In genomic region chr18:7454429-7454828, GRCh38 we compare ENCODE assay signal across 21 cellular contexts.
A peak's percentile ranks its signal among the peaks of the same experiment; 100 is the strongest.
DNase-seq lines count a peak whose midpoint lies in the region; ATAC-seq, FAIRE-seq and TF ChIP-seq lines count a peak whose summit lies in the region.
"Had no signal": no experiment of that assay in that cellular context is flagged by ENCODE, and none has a peak within 500 bp of the region (broad histone marks: within the 10 kb centered on the region; RNA-seq: fewer than 3 reads in every experiment).

No MANE protein-coding gene starts in this region.

- H3K4me1 Mint-ChIP-seq in activated T-cell treated with anti-CD3 and anti-CD28 coated beads, Interleukin-2, amount 50 U/mL, for 24 hours (ENCODE audit: low read depth) = no peaks in the 10 kb centered on the region
- H3K4me1 Mint-ChIP-seq: B cell had no signal

- peak overlapping the region; percentile 76 for H2BK5ac ChIP-seq in neuronal stem cell (ENCODE audit: low read length)

- H4K8ac ChIP-seq in neuronal stem cell (ENCODE audit: low read depth, low read length) = peak overlapping the region; percentile 53

- no peaks in the 10 kb centered on the region for H3K79me2 ChIP-seq in HepG2 (ENCODE audit: insufficient read depth, low read length)

- no peak overlapping the region for H2BK12ac ChIP-seq in neuronal stem cell (ENCODE audit: low read length)

- POLR2A ChIA-PET in HepG2 (lab: Yijun Ruan, JAX) = no interaction called here

- TF ChIP-seq EP300 in HepG2 (IDR thresholded peaks at IDR 0.05; ENCODE audit: low read depth in 2 of 2, low read length in 2 of 2) (no peak), HepG2 (CRISPR knock-in tag; IDR thresholded peaks at IDR 0.05; ENCODE audit: borderline replicate concordance) (no peak)

- H3K36me3 Mint-ChIP-seq in activated T-cell treated with anti-CD3 and anti-CD28 coated beads, Interleukin-2, amount 50 U/mL, for 24 hours (ENCODE audit: low read depth) = no peaks in the 10 kb centered on the region
- H3K36me3 Mint-ChIP-seq: CD8-positive, alpha-beta T cell had no signal

- H4K91ac ChIP-seq in neuronal stem cell (ENCODE audit: low read depth, low read length, poor library complexity) = no peak overlapping the region

- 58% methylated on average over 6 of the region's 6 CpGs for whole genome bisulfite sequencing in HepG2 (ENCODE audit: low lambda C conversion rate)
- 85% methylated on average over 2 of the region's 6 CpGs for WGBS in right lobe of liver (ENCODE audit: insufficient coverage, low coverage, low lambda C conversion rate, missing lambda C conversion rate)
- no CpG with 5 or more reads among the region's 6 CpGs for WGBS in neuronal stem cell (ENCODE audit: extremely low coverage in 2 of 2, insufficient read length in 2 of 2, insufficient replicate concordance in 1 of 2), 2 donors

- CTCF ChIA-PET in HepG2 (lab: Yijun Ruan, JAX; ENCODE audit: low intra/inter-chr PET ratio, low total read pairs) = no interaction called here

- in situ Hi-C loops in HepG2 (cut with HindIII; ENCODE audit: extremely low pct_ligation_motif_present, low pct_unique_long_range_greater_than_20kb) = loop anchor here (10.0 kb wide), 1 partner anchor 190 kb away; no protein-coding TSS in a partner anchor

- H4K20me1 ChIP-seq in HepG2 (ENCODE audit: insufficient read depth, low read length) = no peaks in the 10 kb centered on the region
- H4K20me1 ChIP-seq: BLaER1 treated with 17β-estradiol and CSF1 and Interleukin-3, amounts not matched to agents 10 nM and 100 nM had no signal

- no peak overlapping the region for H2BK15ac ChIP-seq in neuronal stem cell (ENCODE audit: low read length)

- TF ChIP-seq RAD21 in HepG2 (CRISPR knock-in tag; IDR thresholded peaks at IDR 0.05) = no peak

- intact Hi-C loops in HepG2 (cut with micrococcal nuclease; ENCODE audit: unreplicated experiment) (no loop called here), right lobe of liver (cut with DNase I) (no loop called here)

- no TSS peak for BruUV-seq in HepG2 (replicated peaks; lab: Mats Ljungman, UMichigan)

- H3K9me3 Mint-ChIP-seq in activated T-cell treated with anti-CD3 and anti-CD28 coated beads, Interleukin-2, amount 50 U/mL, for 24 hours = peaks cover 4% of the 10 kb centered on the region
- H3K9me3 Mint-ChIP-seq: CD4-positive, alpha-beta T cell had no signal

- no peak overlapping the region for H3K9ac ChIP-seq in HepG2 (ENCODE audit: insufficient read depth, low read depth, low read length)
- no peak overlapping the region for H3K9ac ChIP-seq in neuronal stem cell (ENCODE audit: low read depth, low read length, poor library complexity)
- H3K9ac ChIP-seq: BLaER1 treated with 17β-estradiol and CSF1 and Interleukin-3, amounts not matched to agents 10 nM and 100 nM had no signal

- no peak for TF ChIP-seq CTCF in HepG2 (CRISPR knock-in tag; IDR thresholded peaks at IDR 0.05)
- TF ChIP-seq CTCF in right lobe of liver (IDR thresholded peaks at IDR 0.05) = no peak

- H3K9me3 ChIP-seq in HepG2 (ENCODE audit: low read length) = no peaks in the 10 kb centered on the region
- no peaks in the 10 kb centered on the region for H3K9me3 ChIP-seq in right lobe of liver
- H3K9me3 ChIP-seq in neuronal stem cell (replicated peaks in 1 of 2; ENCODE audit: control insufficient read depth in 2 of 2, insufficient read depth in 1 of 2, low read depth in 1 of 2, low read length in 2 of 2) = no peaks in the 10 kb centered on the region
- H3K9me3 ChIP-seq: A549; BLaER1 treated with 17β-estradiol and CSF1 and Interleukin-3, amounts not matched to agents 10 nM and 100 nM; Caco-2 had no signal

- H3K27ac ChIP-seq in HepG2 (ENCODE audit: extremely low read length, insufficient read depth, low read length) (no peak overlapping the region), right lobe of liver (no peak overlapping the region), neuronal stem cell (replicated peaks; ENCODE audit: low read length) (no peak overlapping the region)
- H3K27ac ChIP-seq: 22Rv1; A549; BLaER1 treated with 17β-estradiol and CSF1 and Interleukin-3, amounts not matched to agents 10 nM and 100 nM; C4-2B had no signal

- peak; percentile 54 for ATAC-seq in HepG2
- ATAC-seq in right lobe of liver = no peak
- ATAC-seq in GM21576 (IDR thresholded peaks at IDR 0.05; ENCODE audit: unreplicated experiment) = no peak
- ATAC-seq: A549; CD8-positive, alpha-beta T cell had no signal

- no peak overlapping the region for H3K14ac ChIP-seq in neuronal stem cell (ENCODE audit: low read length)

- H3K23ac ChIP-seq in neuronal stem cell (ENCODE audit: low read depth, low read length, poor library complexity) = no peak overlapping the region

- H3K27ac Mint-ChIP-seq in activated T-cell treated with anti-CD3 and anti-CD28 coated beads, Interleukin-2, amount 50 U/mL, for 24 hours = no peak overlapping the region
- H3K27ac Mint-ChIP-seq: B cell; CD4-positive, alpha-beta T cell; CD8-positive, alpha-beta T cell had no signal

- H3K27me3 Mint-ChIP-seq in activated T-cell treated with anti-CD3 and anti-CD28 coated beads, Interleukin-2, amount 50 U/mL, for 24 hours = no peaks in the 10 kb centered on the region
- H3K27me3 Mint-ChIP-seq: B cell; CD4-positive, alpha-beta T cell had no signal

- H3K79me1 ChIP-seq in neuronal stem cell (ENCODE audit: low read depth, low read length) = no peaks in the 10 kb centered on the region

- H3K4me1 ChIP-seq in HepG2 (ENCODE audit: insufficient read depth, low read length) (peaks cover 39% of the 10 kb centered on the region), right lobe of liver (no peaks in the 10 kb centered on the region), neuronal stem cell (ENCODE audit: control insufficient read depth in 2 of 2, insufficient read depth in 1 of 2, low read depth in 1 of 2, low read length in 2 of 2) (peaks cover 0 to 4% of the 10 kb centered on the region in 2 donors)
- H3K4me1 ChIP-seq: A549; BLaER1 treated with 17β-estradiol and CSF1 and Interleukin-3, amounts not matched to agents 10 nM and 100 nM had no signal

- FAIRE-seq in HepG2 (lab: Jason Lieb, UNC) = no peak
- FAIRE-seq: A549, D721Med, G401.6, GM12891, GM19239 had no signal

- peak overlapping the region; percentile 77 for H3K18ac ChIP-seq in neuronal stem cell (ENCODE audit: low read length)

- no peak overlapping the region for H3K4me3 Mint-ChIP-seq in activated T-cell treated with anti-CD3 and anti-CD28 coated beads, Interleukin-2, amount 50 U/mL, for 24 hours
- H3K4me3 Mint-ChIP-seq: B cell; CD4-positive, alpha-beta T cell; CD8-positive, alpha-beta T cell had no signal

- H3K27me3 ChIP-seq in HepG2 (ENCODE audit: control insufficient read depth in 1 of 2, insufficient read depth in 2 of 2, low read length in 2 of 2) = peaks cover 2 to 13% of the 10 kb centered on the region in 2 experiments
- H3K27me3 ChIP-seq in right lobe of liver = no peaks in the 10 kb centered on the region
- H3K27me3 ChIP-seq in neuronal stem cell (ENCODE audit: control insufficient read depth in 3 of 3, insufficient read depth in 3 of 3, low read depth in 1 of 3, low read length in 3 of 3) = peaks cover 0 to 7% (median 0%) of the 10 kb centered on the region in 3 experiments
- H3K27me3 ChIP-seq: BLaER1 treated with 17β-estradiol and CSF1 and Interleukin-3, amounts not matched to agents 10 nM and 100 nM had no signal

- no peak for DNase-seq in HepG2 (ENCODE audit: low spot score)
- no peak for DNase-seq in right lobe of liver
- DNase-seq in neuronal stem cell (ENCODE audit: low spot score) = no peak
- no peak for DNase-seq in activated T-cell treated with anti-CD3 and anti-CD28 coated beads, Interleukin-2, amount 50 U/mL, for 24 hours
- DNase-seq: AML-193; Caco-2; Calu3; CD4-positive, alpha-beta T cell; CD8-positive, alpha-beta T cell; DMS79 treated with DMSO at 0.1 percent for 48 hours; GF-D8 had no signal

- H3K4ac ChIP-seq in neuronal stem cell (ENCODE audit: low read length) = no peak overlapping the region

- no peak overlapping the region for H2AFZ ChIP-seq in HepG2 (ENCODE audit: low read length)
- H2AFZ ChIP-seq in neuronal stem cell (ENCODE audit: low read length) = no peak overlapping the region

- no peak overlapping the region; the same call in 1 of the 2 replicates for H3K4me2 ChIP-seq in HepG2 (ENCODE audit: low read depth, low read length)
- H3K4me2 ChIP-seq in neuronal stem cell (ENCODE audit: insufficient read depth, low read length, poor library complexity, severe bottlenecking) = no peak overlapping the region
- H3K4me2 ChIP-seq: A549; BLaER1 treated with 17β-estradiol and CSF1 and Interleukin-3, amounts not matched to agents 10 nM and 100 nM had no signal

- no peak overlapping the region for H2AK5ac ChIP-seq in neuronal stem cell (ENCODE audit: low read depth, low read length)

- no peak overlapping the region for H3K4me3 ChIP-seq in HepG2 (replicated peaks in 1 of 3; ENCODE audit: insufficient read depth in 1 of 3, low read depth in 2 of 3, low read length in 3 of 3)
- H3K4me3 ChIP-seq in right lobe of liver = no peak overlapping the region
- no peak overlapping the region for H3K4me3 ChIP-seq in neuronal stem cell (ENCODE audit: low read length in 2 of 2)
- H3K4me3 ChIP-seq: A549; BLaER1 treated with 17β-estradiol and CSF1 and Interleukin-3, amounts not matched to agents 10 nM and 100 nM had no signal

- no peak overlapping the region for H2BK120ac ChIP-seq in neuronal stem cell (ENCODE audit: low read depth, low read length)

- no peak for TF ChIP-seq POLR2A in HepG2 (IDR thresholded peaks at IDR 0.05; ENCODE audit: insufficient read depth in 1 of 2, low read depth in 2 of 2, low read length in 2 of 2)
- no peak for TF ChIP-seq POLR2A in right lobe of liver (IDR thresholded peaks at IDR 0.05)

- H3K36me3 ChIP-seq in HepG2 (replicated peaks in 1 of 2; ENCODE audit: control insufficient read depth in 1 of 2, insufficient read depth in 2 of 2, low read length in 2 of 2) = no peaks in the 10 kb centered on the region
- H3K36me3 ChIP-seq in right lobe of liver = no peaks in the 10 kb centered on the region
- H3K36me3 ChIP-seq in neuronal stem cell (replicated peaks in 1 of 2; ENCODE audit: control insufficient read depth in 2 of 2, insufficient read depth in 2 of 2, low read length in 2 of 2) = no peaks in the 10 kb centered on the region
- H3K36me3 ChIP-seq: BLaER1 treated with 17β-estradiol and CSF1 and Interleukin-3, amounts not matched to agents 10 nM and 100 nM had no signal

TF ChIP-seq in HepG2, 621 proteins besides CTCF, POLR2A, EP300 and RAD21 (continues in another document):
- TF ChIP-seq HNRNPK (IDR thresholded peaks at IDR 0.05; ENCODE audit: low read depth, low read length, poor library complexity, severe bottlenecking) (no peak), HMG20A (CRISPR knock-in tag; IDR thresholded peaks at IDR 0.05; ENCODE audit: borderline replicate concordance) (no peak), SMC3 (IDR thresholded peaks at IDR 0.05; ENCODE audit: low read length) (no peak), ZNF766 (CRISPR knock-in tag; IDR thresholded peaks at IDR 0.05; ENCODE audit: borderline replicate concordance) (no peak), TSC22D2 (CRISPR knock-in tag; IDR thresholded peaks at IDR 0.05; ENCODE audit: borderline replicate concordance) (no peak), ZNF256 (CRISPR knock-in tag; conservative IDR thresholded peaks at IDR 0.05) (no peak), FOXA1 (IDR thresholded peaks at IDR 0.05) (no peak), FOXA1 (CRISPR knock-in tag; IDR thresholded peaks at IDR 0.05) (no peak), KDM3A (CRISPR knock-in tag; IDR thresholded peaks at IDR 0.05; ENCODE audit: low read depth) (no peak)
